20 cellular contexts compared by ENCODE assay signal in the genomic region with DNA sequence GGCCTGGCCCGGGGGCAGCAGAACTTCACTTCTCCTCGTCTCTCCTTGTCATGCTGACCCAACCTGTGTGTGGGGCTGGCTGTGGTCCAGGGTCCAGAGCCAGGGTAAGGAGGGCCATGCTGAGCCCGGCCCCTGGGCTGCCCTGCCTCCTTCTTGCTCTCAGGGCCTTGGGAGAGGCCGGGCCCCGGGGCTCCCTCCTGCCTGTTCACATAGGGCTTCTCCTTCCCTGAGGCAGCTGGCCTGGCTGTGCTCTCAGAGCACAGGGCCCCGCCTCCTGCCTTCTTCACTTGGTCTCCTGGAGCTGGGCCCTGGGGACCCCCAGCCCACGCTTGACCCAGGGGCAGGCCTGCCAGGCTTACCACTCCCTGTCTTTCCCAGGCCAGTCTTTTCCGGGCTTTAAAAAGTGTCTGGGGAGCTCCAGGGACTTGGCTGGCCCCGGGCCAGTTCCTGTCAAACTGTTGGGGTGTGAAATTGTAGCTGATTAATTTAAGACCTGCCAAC. TPM values are rescaled to one million over a fixed set of nuclear protein-coding genes. Genes with fewer than 3 reads are reported as not detected.
DNase-seq lines count a peak whose midpoint lies in the region; ATAC-seq and TF ChIP-seq lines count a peak whose summit lies in the region.
"Had no signal": no experiment of that assay in that cellular context is flagged by ENCODE, and none has a peak within 500 bp of the region (broad histone marks: within the 10 kb centered on the region; RNA-seq: fewer than 3 reads in every experiment).

No MANE protein-coding gene starts in this region.

- dilution Hi-C loops in IMR-90 (cut with HindIII; ENCODE audit: low sequenced_read_pairs, unreplicated experiment), result no loop called here

- H2BK20ac ChIP-seq in IMR-90 (ENCODE audit: low read depth, low read length), result no peak overlapping the region

- H2AK5ac ChIP-seq in IMR-90 (ENCODE audit: low read depth, low read length), result no peak overlapping the region

- no peak overlapping the region for H3K4me2 ChIP-seq in IMR-90 (ENCODE audit: low read depth, low read length)
- H3K4me2 ChIP-seq: KMS-11, smooth muscle cell had no signal

- no peaks in the 10 kb centered on the region for H3K9me3 ChIP-seq in IMR-90 (ENCODE audit: control insufficient read depth, insufficient read depth, low read length)
- no peaks in the 10 kb centered on the region for H3K9me3 ChIP-seq in left lung
- no peaks in the 10 kb centered on the region for H3K9me3 ChIP-seq in subcutaneous abdominal adipose tissue (ENCODE audit: control insufficient read depth in 5 of 5, low read length in 5 of 5)

- H2BK120ac ChIP-seq in IMR-90 (ENCODE audit: low read depth, low read length), result no peak overlapping the region

- H3K36me3 ChIP-seq in IMR-90 (ENCODE audit: control insufficient read depth, insufficient read depth, low read length), result peaks cover 36% of the 10 kb centered on the region
- H3K36me3 ChIP-seq in left lung, result peaks cover 0 to 24% of the 10 kb centered on the region in 2 donors
- H3K36me3 ChIP-seq in subcutaneous abdominal adipose tissue (ENCODE audit: control insufficient read depth in 5 of 5, insufficient read depth in 5 of 5, low read length in 5 of 5), result peaks cover 0 to 45% (median 9%) of the 10 kb centered on the region in 5 donors

- TF ChIP-seq RAD21 in IMR-90 (IDR thresholded peaks at IDR 0.05; ENCODE audit: low read length), result no peak

- WGBS in IMR-90 (ENCODE audit: extremely low coverage in 2 of 2, insufficient read length in 1 of 2), 2 experiments, result 80% methylated on average over 1 of the region's 9 CpGs; no CpG with 5 or more reads in 1 of the 2 experiments

- H3K9me1 ChIP-seq in IMR-90 (ENCODE audit: insufficient read depth, low read length), result peaks cover 11% of the 10 kb centered on the region; the same call in 1 of the 2 replicates

- CTCF ChIA-PET in IMR-90 (lab: Yijun Ruan, JAX), result interaction anchor here (1.2 kb wide), 1 partner anchor 242 kb away, joined by 3 read pairs; no protein-coding TSS in a partner anchor
- CTCF ChIA-PET in activated CD4-positive, alpha-beta T cell treated with anti-CD3 and anti-CD28 coated beads, Interleukin-2, amount 10 ng/mL, durations not matched to agents 7 days and 5 days (lab: Charles Lee), result interaction anchor here (0.8 to 1.5 kb wide), 3 partner anchors 13 to 243 kb away, joined by 3 to 4 read pairs (median 3); no protein-coding TSS in a partner anchor

- no peak overlapping the region for H2AK9ac ChIP-seq in IMR-90 (replicated peaks; ENCODE audit: low read depth, low read length, poor library complexity)

- H3K27me3 Mint-ChIP-seq in activated CD4-positive, alpha-beta T cell treated with anti-CD3 and anti-CD28 coated beads, Interleukin-2, amount 10 ng/mL, durations not matched to agents 7 days and 5 days, result no peaks in the 10 kb centered on the region
- H3K27me3 Mint-ChIP-seq: activated naive CD8-positive, alpha-beta T cell treated with anti-CD3 and anti-CD28 coated beads for 36 hours; T-helper 17 cell had no signal

- H3K4me3 Mint-ChIP-seq in activated CD4-positive, alpha-beta T cell treated with anti-CD3 and anti-CD28 coated beads, Interleukin-2, amount 10 ng/mL, durations not matched to agents 7 days and 5 days, result no peak overlapping the region
- H3K4me3 Mint-ChIP-seq: activated naive CD8-positive, alpha-beta T cell treated with anti-CD3 and anti-CD28 coated beads for 36 hours; natural killer cell; T-helper 17 cell had no signal

- intact Hi-C loops in IMR-90 (cut with micrococcal nuclease), result no loop called here
- intact Hi-C loops in left lung (cut with DNase I), result no loop called here

- H3K4me1 Mint-ChIP-seq in activated CD4-positive, alpha-beta T cell treated with anti-CD3 and anti-CD28 coated beads, Interleukin-2, amount 10 ng/mL, durations not matched to agents 7 days and 5 days, result no peaks in the 10 kb centered on the region
- H3K4me1 Mint-ChIP-seq: natural killer cell had no signal

- no peak overlapping the region for H3K27ac Mint-ChIP-seq in activated CD4-positive, alpha-beta T cell treated with anti-CD3 and anti-CD28 coated beads, Interleukin-2, amount 10 ng/mL, durations not matched to agents 7 days and 5 days
- H3K27ac Mint-ChIP-seq: activated naive CD8-positive, alpha-beta T cell treated with anti-CD3 and anti-CD28 coated beads for 36 hours; natural killer cell; T-helper 17 cell had no signal

- peak; percentile 16; the same call in 1 of the 2 replicates for ATAC-seq in IMR-90 (ENCODE audit: low read depth)
- ATAC-seq in left lung, result peak; percentile 15
- ATAC-seq: HCT116, natural killer cell, T-helper 17 cell had no signal

- no peak overlapping the region for H3K23ac ChIP-seq in IMR-90 (ENCODE audit: low read depth, low read length)

- H3K27ac ChIP-seq in IMR-90 (ENCODE audit: insufficient read depth, low read length), result no peak overlapping the region
- H3K27ac ChIP-seq in left lung, result peak overlapping the region in 1 of 2 donors; percentile 7
- peak overlapping the region; percentile 23 for H3K27ac ChIP-seq in subcutaneous abdominal adipose tissue (ENCODE audit: low read depth, low read length)
- H3K27ac ChIP-seq: epithelial cell of prostate, KMS-11 had no signal

- H3K27me3 ChIP-seq in IMR-90 (ENCODE audit: control insufficient read depth, insufficient read depth, low read length), result no peaks in the 10 kb centered on the region
- no peaks in the 10 kb centered on the region for H3K27me3 ChIP-seq in left lung
- peaks cover 0 to 3% (median 0%) of the 10 kb centered on the region in 5 donors for H3K27me3 ChIP-seq in subcutaneous abdominal adipose tissue (ENCODE audit: control insufficient read depth in 5 of 5, insufficient read depth in 4 of 5, low read length in 5 of 5)

- H3K4me3 ChIP-seq in IMR-90 (ENCODE audit: insufficient read depth, low read depth, low read length) (no peak overlapping the region), left lung (no peak overlapping the region), subcutaneous abdominal adipose tissue (ENCODE audit: low read depth in 1 of 5, low read length in 5 of 5) (no peak overlapping the region)
- H3K4me3 ChIP-seq: smooth muscle cell had no signal

- no peak for TF ChIP-seq POLR2A in IMR-90 (IDR thresholded peaks at IDR 0.05; ENCODE audit: low read depth, low read length)

- DNase-seq in IMR-90 (no peak), cerebellar cortex (ENCODE audit: low spot score) (peak; percentile 29), left lung (no peak), epidermal melanocyte (ENCODE audit: insufficient read length, low spot score) (no peak), AG08395 (ENCODE audit: low spot score) (no peak), 8988T (no peak)
- no peak for DNase-seq in activated CD4-positive, alpha-beta T cell treated with anti-CD3 and anti-CD28 coated beads, Interleukin-2, amount 10 ng/mL, durations not matched to agents 7 days and 5 days
- DNase-seq: activated CD4-positive, alpha-beta T cell treated with anti-CD3 and anti-CD28 coated beads for 4 hours; activated naive CD8-positive, alpha-beta T cell treated with anti-CD3 and anti-CD28 coated beads for 36 hours; activated T-cell treated with anti-CD3 and anti-CD28 coated beads, Interleukin-2, amount 50 U/mL, for 1 hour; kidney glomerular epithelial cell; natural killer cell; NCI-H1436 treated with DMSO at 0.1 percent for 48 hours; NCI-H510A; T-helper 17 cell had no signal

- peaks cover 85% of the 10 kb centered on the region for H4K20me1 ChIP-seq in IMR-90 (ENCODE audit: insufficient read depth, low read length)

- no peaks in the 10 kb centered on the region for H3K9me3 Mint-ChIP-seq in activated CD4-positive, alpha-beta T cell treated with anti-CD3 and anti-CD28 coated beads, Interleukin-2, amount 10 ng/mL, durations not matched to agents 7 days and 5 days
- H3K9me3 Mint-ChIP-seq: activated naive CD8-positive, alpha-beta T cell treated with anti-CD3 and anti-CD28 coated beads for 36 hours; natural killer cell had no signal

- TF ChIP-seq CTCF in IMR-90 (conservative IDR thresholded peaks at IDR 0.05; ENCODE audit: low read depth, low read length) (no peak), left lung (IDR thresholded peaks at IDR 0.05) (no peak)

- no peaks in the 10 kb centered on the region for H3K4me1 ChIP-seq in IMR-90 (ENCODE audit: control insufficient read depth, insufficient read depth, low read length)
- H3K4me1 ChIP-seq in left lung, result peaks cover 9 to 24% of the 10 kb centered on the region in 2 donors
- H3K4me1 ChIP-seq in subcutaneous abdominal adipose tissue (ENCODE audit: control insufficient read depth in 5 of 5, insufficient read depth in 5 of 5, low read length in 5 of 5), result peaks cover 8 to 56% (median 40%) of the 10 kb centered on the region in 5 donors

- no TSS peak for BruUV-seq in IMR-90 (replicated peaks; lab: Mats Ljungman, UMichigan)

- H4K91ac ChIP-seq in IMR-90 (ENCODE audit: insufficient read depth, low read depth, low read length), result no peak overlapping the region

- H3K18ac ChIP-seq in IMR-90 (ENCODE audit: low read depth, low read length), result no peak overlapping the region

- peaks cover 24 to 73% of the 10 kb centered on the region in 2 experiments for H3K79me1 ChIP-seq in IMR-90 (ENCODE audit: low read depth in 1 of 2, low read length in 2 of 2)

- POLR2A ChIA-PET in IMR-90 (lab: Charles Lee; ENCODE audit: unreplicated experiment), result no interaction called here
- POLR2A ChIA-PET in activated CD4-positive, alpha-beta T cell treated with anti-CD3 and anti-CD28 coated beads, Interleukin-2, amount 10 ng/mL, durations not matched to agents 7 days and 5 days (lab: Charles Lee), result no interaction called here

- H4K5ac ChIP-seq in IMR-90 (ENCODE audit: low read depth, low read length), result no peak overlapping the region

- H3K4ac ChIP-seq in IMR-90 (ENCODE audit: low read depth, low read length), result no peak overlapping the region

- no peak overlapping the region for H2BK5ac ChIP-seq in IMR-90 (ENCODE audit: low read depth, low read length, poor library complexity, severe bottlenecking)

- no peaks in the 10 kb centered on the region for H3K36me3 Mint-ChIP-seq in activated CD4-positive, alpha-beta T cell treated with anti-CD3 and anti-CD28 coated beads, Interleukin-2, amount 10 ng/mL, durations not matched to agents 7 days and 5 days (ENCODE audit: low read depth)
- H3K36me3 Mint-ChIP-seq: activated naive CD8-positive, alpha-beta T cell treated with anti-CD3 and anti-CD28 coated beads for 36 hours; natural killer cell had no signal

- H3K56ac ChIP-seq in IMR-90 (ENCODE audit: extremely low read depth, insufficient read depth, low read length), result no peak overlapping the region

- H2AFZ ChIP-seq in IMR-90 (replicated peaks; ENCODE audit: low read length, poor library complexity), result no peak overlapping the region

- no peak overlapping the region for H3K14ac ChIP-seq in IMR-90 (replicated peaks; ENCODE audit: low read depth, low read length)

- in situ Hi-C loops in IMR-90 (cut with MboI; ENCODE audit: low sequenced_read_pairs), result no loop called here

- H3K9ac ChIP-seq in IMR-90 (ENCODE audit: low read depth, low read length) (no peak overlapping the region), subcutaneous abdominal adipose tissue (ENCODE audit: low read length in 5 of 5) (peak overlapping the region in 1 of 5 donors; percentile 6)
- H3K9ac ChIP-seq: KMS-11 had no signal

- no peak overlapping the region for H4K8ac ChIP-seq in IMR-90 (ENCODE audit: low read depth in 2 of 2, low read length in 2 of 2)

- no peak overlapping the region for H2BK15ac ChIP-seq in IMR-90 (ENCODE audit: low read depth, low read length)

RNA-seq across cellular contexts. Expression of a gene that starts 11.8 kb away (rescaled TPM):
- 13.6 and 14.4 TPM in 2 replicates for total RNA-seq in IMR-90 (2012; rRNA removed)
- 49.4 and 61.7 TPM in 2 replicates for polyA plus RNA-seq in IMR-90 (2012; rRNA removed)
- 25.5 and 52.4 TPM in 2 replicates for polyA plus RNA-seq in IMR-90 (2012; cell fraction: cytosol; rRNA removed)
- 88.7 and 218 TPM in 2 replicates for polyA plus RNA-seq in IMR-90 (2012; cell fraction: nucleus; rRNA removed; ENCODE audit: low replicate concordance)
- 10 to 100 TPM; 48.8 to 64.6 TPM for total RNA-seq in left lung
- 1 to 10 TPM; 3.8 to 3.9 TPM for total RNA-seq in activated CD4-positive, alpha-beta T cell treated with anti-CD3 and anti-CD28 coated beads, Interleukin-2, amount 10 ng/mL, durations not matched to agents 7 days and 5 days
